ENCODE assay signal across 8 cellular contexts in genomic region chr3:18443670-18444596, GRCh38. TPM values are rescaled to one million over a fixed set of nuclear protein-coding genes. Genes with fewer than 3 reads are reported as not detected.
DNase-seq lines count a peak whose midpoint lies in the region; ATAC-seq, FAIRE-seq and TF ChIP-seq lines count a peak whose summit lies in the region.

No MANE protein-coding gene starts in this region.

- H3K4me2 ChIP-seq in SK-N-SH (peak overlapping the region; percentile 84), HepG2 (ENCODE audit: low read depth, low read length) (peak overlapping the region; percentile 12; the same call in 1 of the 2 replicates)

- no peaks in the 10 kb centered on the region for H3K27me3 Mint-ChIP-seq in central memory CD8-positive, alpha-beta T cell

- TF ChIP-seq POLR2A in HepG2 (IDR thresholded peaks at IDR 0.05; ENCODE audit: insufficient read depth in 1 of 2, low read depth in 2 of 2, low read length in 2 of 2) = no peak
- TF ChIP-seq POLR2A in H54 (IDR thresholded peaks at IDR 0.05; ENCODE audit: low read depth, low read length) = no peak

- CTCF ChIA-PET in SK-N-SH (lab: Yijun Ruan, JAX) (interaction anchor here (0.9 to 2.7 kb wide), 10 partner anchors 10 to 332 kb away, joined by 3 to 13 read pairs (median 4); no protein-coding TSS in a partner anchor), HepG2 (lab: Yijun Ruan, JAX; ENCODE audit: low intra/inter-chr PET ratio, low total read pairs) (no interaction called here)

- peak overlapping the region; percentile 92 for H3K4me3 Mint-ChIP-seq in central memory CD8-positive, alpha-beta T cell

- DNase-seq in GM13977 (ENCODE audit: low spot score) (peak; percentile 14), SK-N-SH (peak; percentile 63), HepG2 (ENCODE audit: low spot score) (no peak), H54 (ENCODE audit: insufficient read length, low spot score) (no peak)
- DNase-seq in central memory CD8-positive, alpha-beta T cell (ENCODE audit: low spot score in 2 of 2) = no peak
- DNase-seq in stimulated activated CD8-positive, alpha-beta memory T cell treated with anti-CD3 and anti-CD28 coated beads, Interleukin-4, amount 100 ng/mL, for 48 hours = peak; percentile 65

- intact Hi-C loops in HepG2 (cut with micrococcal nuclease; ENCODE audit: unreplicated experiment) = no loop called here

- no peak overlapping the region for H3K27ac ChIP-seq in SK-N-SH (ENCODE audit: low read depth in 2 of 2, low read length in 1 of 2)
- no peak overlapping the region for H3K27ac ChIP-seq in HepG2 (ENCODE audit: extremely low read length, insufficient read depth, low read length)

- H3K27me3 ChIP-seq in SK-N-SH (ENCODE audit: insufficient read depth) = peaks cover 28% of the 10 kb centered on the region; the same call in 1 of the 2 replicates
- peaks cover 6 to 33% of the 10 kb centered on the region in 2 experiments for H3K27me3 ChIP-seq in HepG2 (ENCODE audit: control insufficient read depth in 1 of 2, insufficient read depth in 2 of 2, low read length in 2 of 2)

- H4K20me1 ChIP-seq in SK-N-SH (ENCODE audit: insufficient read depth) (no peaks in the 10 kb centered on the region), HepG2 (ENCODE audit: insufficient read depth, low read length) (no peaks in the 10 kb centered on the region)

- in situ Hi-C loops in GM13977 (cut with MboI; ENCODE audit: low pct_unique_long_range_greater_than_20kb, low sequenced_read_pairs, unreplicated experiment) = no loop called here
- in situ Hi-C loops in HepG2 (cut with HindIII; ENCODE audit: extremely low pct_ligation_motif_present, low pct_unique_long_range_greater_than_20kb) = no loop called here

- BruUV-seq in HepG2 (replicated peaks; lab: Mats Ljungman, UMichigan) = no TSS peak

- H3K9me3 ChIP-seq in SK-N-SH = no peaks in the 10 kb centered on the region
- H3K9me3 ChIP-seq in HepG2 (ENCODE audit: low read length) = no peaks in the 10 kb centered on the region

- ATAC-seq in central memory CD8-positive, alpha-beta T cell (replicated peaks; ENCODE audit: extremely low read depth, poor library complexity, severe bottlenecking) = no peak
- ATAC-seq in HepG2 (peak; percentile 25), HG03354 (IDR thresholded peaks at IDR 0.05; ENCODE audit: poor library complexity, severe bottlenecking, unreplicated experiment) (no peak), GM18858 (IDR thresholded peaks at IDR 0.05; ENCODE audit: unreplicated experiment) (no peak)

- H3K79me2 ChIP-seq in SK-N-SH (ENCODE audit: insufficient read depth) (no peaks in the 10 kb centered on the region; the same call in 1 of the 2 replicates), HepG2 (ENCODE audit: insufficient read depth, low read length) (no peaks in the 10 kb centered on the region)

- H3K9me3 Mint-ChIP-seq in central memory CD8-positive, alpha-beta T cell = no peaks in the 10 kb centered on the region

- WGBS in SK-N-SH (ENCODE audit: low lambda C conversion rate) = 7% methylated on average over 38 of the region's 56 CpGs
- WGBS in HepG2 (ENCODE audit: low lambda C conversion rate) = 23% methylated on average over 35 of the region's 56 CpGs

- TF ChIP-seq RAD21 in SK-N-SH (IDR thresholded peaks at IDR 0.05; ENCODE audit: low read length) (no peak), HepG2 (CRISPR knock-in tag; IDR thresholded peaks at IDR 0.05) (no peak)

- peak overlapping the region; percentile 94 for H3K27ac Mint-ChIP-seq in central memory CD8-positive, alpha-beta T cell (ENCODE audit: low read depth)

- POLR2A ChIA-PET in SK-N-SH (lab: Yijun Ruan, JAX) = no interaction called here
- POLR2A ChIA-PET in HepG2 (lab: Yijun Ruan, JAX) = no interaction called here

- peak overlapping the region; percentile 24; the same call in 1 of the 2 replicates for H3K9ac ChIP-seq in SK-N-SH
- no peak overlapping the region for H3K9ac ChIP-seq in HepG2 (ENCODE audit: insufficient read depth, low read depth, low read length)

- H3K36me3 ChIP-seq in SK-N-SH (replicated peaks in 1 of 2; ENCODE audit: control insufficient read depth in 1 of 2, insufficient read depth in 2 of 2, low read length in 1 of 2) (no peaks in the 10 kb centered on the region), HepG2 (replicated peaks in 1 of 2; ENCODE audit: control insufficient read depth in 1 of 2, insufficient read depth in 2 of 2, low read length in 2 of 2) (no peaks in the 10 kb centered on the region)

- peaks cover 54% of the 10 kb centered on the region for H3K4me1 Mint-ChIP-seq in central memory CD8-positive, alpha-beta T cell

- H3K4me1 ChIP-seq in SK-N-SH (ENCODE audit: control insufficient read depth in 1 of 2, insufficient read depth in 2 of 2, low read depth in 1 of 2, low read length in 1 of 2) = peaks cover 0 to 17% of the 10 kb centered on the region in 2 experiments; a peak in 2 of 4 replicates
- H3K4me1 ChIP-seq in HepG2 (ENCODE audit: insufficient read depth, low read length) = no peaks in the 10 kb centered on the region

- FAIRE-seq in HepG2 (lab: Jason Lieb, UNC) (no peak), H54 (lab: Jason Lieb, UNC) (no peak)

- peaks cover 7% of the 10 kb centered on the region for H3F3A ChIP-seq in SK-N-SH (replicated peaks; ENCODE audit: insufficient read depth)

- H3K9me2 ChIP-seq in SK-N-SH = no peaks in the 10 kb centered on the region

- TF ChIP-seq CTCF in GM13977 (IDR thresholded peaks at IDR 0.05; ENCODE audit: extremely low read depth, insufficient read depth, missing control alignments) (no peak), SK-N-SH (IDR thresholded peaks at IDR 0.05) (no peak), HepG2 (CRISPR knock-in tag; IDR thresholded peaks at IDR 0.05) (no peak)

- H3K36me3 Mint-ChIP-seq in central memory CD8-positive, alpha-beta T cell (ENCODE audit: insufficient read depth) = peaks cover 20% of the 10 kb centered on the region

- H2AFZ ChIP-seq in SK-N-SH (ENCODE audit: low read depth) (peak overlapping the region; percentile 94), HepG2 (ENCODE audit: low read length) (no peak overlapping the region)

- TF ChIP-seq EP300 in SK-N-SH (IDR thresholded peaks at IDR 0.05; ENCODE audit: borderline replicate concordance in 1 of 2, low read depth in 1 of 2, low read length in 1 of 2) = no peak
- TF ChIP-seq EP300 in HepG2 (IDR thresholded peaks at IDR 0.05; ENCODE audit: low read depth in 2 of 2, low read length in 2 of 2) = no peak
- no peak for TF ChIP-seq EP300 in HepG2 (CRISPR knock-in tag; IDR thresholded peaks at IDR 0.05; ENCODE audit: borderline replicate concordance)

- H3K4me3 ChIP-seq in SK-N-SH (ENCODE audit: low read depth in 2 of 2, low read length in 1 of 2) = peak overlapping the region; percentile 39 to 60
- no peak overlapping the region for H3K4me3 ChIP-seq in HepG2 (replicated peaks in 1 of 3; ENCODE audit: insufficient read depth in 1 of 3, low read depth in 2 of 3, low read length in 3 of 3)

TF ChIP-seq in SK-N-SH, 30 proteins besides CTCF, POLR2A, EP300 and RAD21:
- TF ChIP-seq MXI1 (IDR thresholded peaks at IDR 0.05; ENCODE audit: low read depth, low read length) = peak; percentile 42; the same call in 1 of the 2 replicates
- no peak for TF ChIP-seq POLR2AphosphoS5 (IDR thresholded peaks at IDR 0.05; ENCODE audit: low read depth, low read length)

TF ChIP-seq in HepG2, 621 proteins besides CTCF, POLR2A, EP300 and RAD21 (continues in another document):
- TF ChIP-seq TFDP2 (CRISPR knock-in tag; IDR thresholded peaks at IDR 0.05) (no peak), ZNF501 (CRISPR knock-in tag; IDR thresholded peaks at IDR 0.05) (0 out of 2 replicates have a peak, but pooled peaks have one; percentile 23)

RNA-seq across cellular contexts. Expression of gene SATB1, which starts 18.8 kb away (rescaled TPM):
- polyA plus RNA-seq in SK-N-SH (2012; rRNA removed) (8.5 and 12.6 TPM in 2 replicates), HepG2 (2011; rRNA removed) (0.03 and 0.14 TPM in 2 replicates)
- polyA plus RNA-seq in SK-N-SH (2012; cell fraction: cytosol; rRNA removed) = 8.1 and 9.4 TPM in 2 replicates
- polyA plus RNA-seq in SK-N-SH (2012; cell fraction: nucleus; rRNA removed) = 20.8 and 20.9 TPM in 2 replicates
- not detected in 2 replicates for total RNA-seq in HepG2 (2016; rRNA removed; fragmentation: Illumina TruSeq; extraction: Trizol)
- not detected in 2 replicates for total RNA-seq in HepG2 (2016; cell fraction: cytosol; rRNA removed; fragmentation: Illumina TruSeq; extraction: Trizol; ENCODE audit: low read depth)
- total RNA-seq in HepG2 (2016; cell fraction: insoluble cytoplasmic fraction; rRNA removed; fragmentation: Illumina TruSeq; extraction: Trizol) = not detected in 2 replicates
- not detected in 2 replicates for total RNA-seq in HepG2 (2016; cell fraction: membrane; rRNA removed; fragmentation: Illumina TruSeq; extraction: Trizol)
- total RNA-seq in HepG2 (2016; cell fraction: nucleus; rRNA removed; fragmentation: Illumina TruSeq; extraction: Trizol) = not detected in 2 replicates
- polyA plus RNA-seq in HepG2 (2011; cell fraction: cytosol; rRNA removed) = 0.08 and 0.10 TPM in 2 replicates
- 0.10 and 0.21 TPM in 2 replicates for polyA plus RNA-seq in HepG2 (2011; cell fraction: nucleus; rRNA removed)
- 0.11 TPM in 1 of 2 replicates, not detected in the other for polyA plus RNA-seq in HepG2 (2012)
- not detected in 2 replicates for polyA plus RNA-seq in HepG2 (2016; cell fraction: cytosol; fragmentation: Illumina TruSeq; extraction: Trizol; ENCODE audit: low read depth)
- polyA plus RNA-seq in HepG2 (2016; cell fraction: insoluble cytoplasmic fraction; fragmentation: Illumina TruSeq; extraction: Trizol; ENCODE audit: low read depth) = not detected in 2 replicates
- polyA plus RNA-seq in HepG2 (2016; cell fraction: membrane; fragmentation: Illumina TruSeq; extraction: Trizol; ENCODE audit: low read depth) = not detected in 2 replicates
- not detected in 2 replicates for polyA plus RNA-seq in HepG2 (2016; cell fraction: nucleus; fragmentation: Illumina TruSeq; extraction: Trizol; ENCODE audit: insufficient read depth, low read depth)
- 0.06 and 0.07 TPM in 2 replicates for polyA minus RNA-seq in HepG2 (2011; rRNA and poly(A)+ RNA removed; ENCODE audit: low replicate concordance)
- polyA minus RNA-seq in HepG2 (2011; cell fraction: cytosol; rRNA and poly(A)+ RNA removed) = not detected in 2 replicates
- 0.39 and 0.75 TPM in 2 replicates for polyA minus RNA-seq in HepG2 (2011; cell fraction: nucleus; rRNA and poly(A)+ RNA removed)

Comparison
In these comparisons a context has a peak if more than half of its experiments do, and no peak if none do; other contexts are left out.
1. DNase-seq: peak in GM13977 (single experiment), SK-N-SH (single experiment) and stimulated activated CD8-positive, alpha-beta memory T cell treated with anti-CD3 and anti-CD28 coated beads, Interleukin-4, amount 100 ng/mL, for 48 hours (single experiment); none in central memory CD8-positive, alpha-beta T cell (0 of 2), HepG2 (single experiment) and H54 (single experiment).
2. H3K4me3 ChIP-seq: peak in SK-N-SH (2 of 2); none in HepG2 (0 of 3).